ENCODE assay signal across 7 cellular contexts in genomic region chr11:12827929-12828812, GRCh38.
DNase-seq lines count a peak whose midpoint lies in the region; ATAC-seq, FAIRE-seq and TF ChIP-seq lines count a peak whose summit lies in the region.

No MANE protein-coding gene starts in this region.

- no peak for TF ChIP-seq CTCF in GM13977 (IDR thresholded peaks at IDR 0.05; ENCODE audit: extremely low read depth, insufficient read depth, missing control alignments)
- TF ChIP-seq CTCF in epithelial cell of proximal tubule (conservative IDR thresholded peaks at IDR 0.05; ENCODE audit: low read depth, low read length), result no peak
- TF ChIP-seq CTCF in mucosa of descending colon (IDR thresholded peaks at IDR 0.05), result no peak
- no peak for TF ChIP-seq CTCF in D721Med (IDR thresholded peaks at IDR 0.05; ENCODE audit: insufficient read depth, missing control alignments)

- H3K4me1 ChIP-seq in mucosa of descending colon (ENCODE audit: low read depth), result peaks cover 25% of the 10 kb centered on the region

- in situ Hi-C loops in GM13977 (cut with MboI; ENCODE audit: low pct_unique_long_range_greater_than_20kb, low sequenced_read_pairs, unreplicated experiment), result no loop called here

- DNase-seq in GM13977 (ENCODE audit: low spot score), result peak; percentile 15
- DNase-seq in RPMI7951 (ENCODE audit: low read depth), result peak; percentile 83
- DNase-seq in epithelial cell of proximal tubule (ENCODE audit: low read depth), result no peak
- peak in 2 of 3 donors; percentile 64 to 67 for DNase-seq in mucosa of descending colon
- no peak for DNase-seq in D721Med (ENCODE audit: insufficient read length, low spot score)

- TF ChIP-seq POLR2A in GM18505 (IDR thresholded peaks at IDR 0.05; ENCODE audit: borderline replicate concordance, extremely low read depth, insufficient read depth, insufficient read length), result no peak

- H3K9me3 ChIP-seq in mucosa of descending colon, result no peaks in the 10 kb centered on the region

- H3K4me3 ChIP-seq in epithelial cell of proximal tubule (ENCODE audit: low read depth, low read length) (peak overlapping the region; percentile 56), mucosa of descending colon (no peak overlapping the region)

- ATAC-seq in HG03354 (IDR thresholded peaks at IDR 0.05; ENCODE audit: poor library complexity, severe bottlenecking, unreplicated experiment) (peak; percentile 65), mucosa of descending colon (peak; percentile 82), GM18505 (IDR thresholded peaks at IDR 0.05; ENCODE audit: unreplicated experiment) (no peak)

- intact Hi-C loops in mucosa of descending colon (cut with DNase I, micrococcal nuclease), result no loop called here

- no peak for FAIRE-seq in D721Med (lab: Jason Lieb, UNC)

- H3K36me3 ChIP-seq in mucosa of descending colon (ENCODE audit: low read depth), result no peaks in the 10 kb centered on the region

Comparison
In these comparisons a context has a peak if more than half of its experiments do, and no peak if none do; other contexts are left out.
1. DNase-seq: peak in GM13977 (single experiment), RPMI7951 (single experiment) and mucosa of descending colon (2 of 3); none in epithelial cell of proximal tubule (single experiment) and D721Med (single experiment).